8 cellular contexts compared by ENCODE assay signal in the genomic region with DNA sequence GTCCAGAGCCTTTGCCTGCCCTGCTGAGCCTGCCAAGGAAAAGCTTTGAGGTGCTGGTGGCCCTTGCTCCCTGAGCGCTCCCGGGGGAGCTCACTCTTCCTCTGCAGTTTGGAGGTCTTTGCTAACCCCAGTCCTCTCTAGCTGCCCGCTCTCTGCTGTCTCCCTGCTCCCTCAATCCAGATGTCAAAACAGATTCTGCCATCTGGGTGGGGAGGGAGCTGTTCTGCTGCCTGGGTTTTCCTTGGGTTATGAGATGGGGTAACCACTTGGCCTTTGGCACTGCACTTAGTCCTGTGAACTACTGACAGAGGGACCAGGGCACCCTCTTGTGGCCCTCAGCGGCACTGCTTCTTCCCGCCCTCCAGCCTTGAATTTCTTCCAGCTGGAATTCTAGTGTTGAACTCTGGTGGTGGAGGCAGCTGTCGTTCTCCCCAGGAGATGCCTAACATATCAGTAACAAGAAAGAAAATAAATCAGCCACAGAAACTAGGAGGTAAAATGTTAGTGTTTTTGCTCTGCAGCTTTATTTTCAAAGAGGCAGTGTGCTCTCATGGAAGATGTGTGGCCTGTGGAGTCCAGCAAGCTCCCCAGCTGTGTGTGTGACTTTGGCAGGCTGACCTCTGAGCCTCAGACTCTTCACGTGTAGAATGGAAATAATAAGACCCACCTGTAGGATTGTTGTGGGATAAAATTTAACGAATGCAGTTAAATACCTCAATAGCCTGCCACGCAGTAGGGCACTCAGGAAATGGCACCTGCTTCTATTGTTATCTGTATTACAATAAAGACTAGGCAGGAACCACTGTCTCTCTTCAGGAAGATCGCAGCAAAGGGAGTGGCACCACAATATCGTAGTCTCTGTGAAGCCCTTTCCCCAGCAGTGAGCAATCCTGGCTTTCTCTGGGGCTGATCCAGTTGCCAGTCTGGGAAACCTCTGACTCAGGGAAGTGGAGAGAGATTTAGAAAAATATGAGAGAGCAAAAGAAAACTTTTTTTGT. TPM values are rescaled to one million over a fixed set of nuclear protein-coding genes. Genes with fewer than 3 reads are reported as not detected.
DNase-seq lines count a peak whose midpoint lies in the region; ATAC-seq and TF ChIP-seq lines count a peak whose summit lies in the region.

No MANE protein-coding gene starts in this region.

- H3K36me3 ChIP-seq in OCI-LY3 (replicated peaks; ENCODE audit: low read depth, low read length), result no peaks in the 10 kb centered on the region
- no peaks in the 10 kb centered on the region for H3K36me3 ChIP-seq in thyroid gland

- TF ChIP-seq CTCF in OCI-LY3 (IDR thresholded peaks at IDR 0.05; ENCODE audit: low read depth, low read length), result peak; percentile 97
- TF ChIP-seq CTCF in fibroblast of pulmonary artery (IDR thresholded peaks at IDR 0.05; ENCODE audit: low read length, missing control alignments), result peak; percentile 99
- TF ChIP-seq CTCF in nephron progenitor cell (IDR thresholded peaks at IDR 0.05), result peak; percentile 97
- peak; percentile 85 to 97 (median 94) for TF ChIP-seq CTCF in thyroid gland (IDR thresholded peaks at IDR 0.05)

- intact Hi-C loops in activated T-helper 1 cell treated with anti-CD3 and anti-CD28 coated beads, Interleukin-12 subunit alpha, Interleukin-12 subunit beta, Interleukin-2, Interleukin-4 antibody, amounts not matched to agents 30 ng/mL and 10 ng/mL and 1 ng/mL, durations not matched to agents 14 hours and 24 hours and 36 hours (cut with micrococcal nuclease), result loop anchor here (1.0 kb wide), 2 partner anchors 233 to 264 kb away; no protein-coding TSS in a partner anchor
- intact Hi-C loops in thyroid gland (cut with DNase I), result no loop called here

- H3K9ac ChIP-seq in OCI-LY3 (ENCODE audit: low read length), result no peak overlapping the region

- peaks cover 24% of the 10 kb centered on the region for H3K4me1 Mint-ChIP-seq in activated T-helper 1 cell treated with anti-CD3 and anti-CD28 coated beads, Interleukin-12 subunit alpha, Interleukin-12 subunit beta, Interleukin-2, Interleukin-4 antibody, amounts not matched to agents 30 ng/mL and 10 ng/mL and 1 ng/mL, durations not matched to agents 14 hours and 24 hours and 36 hours (ENCODE audit: low read depth)
- peaks cover 58% of the 10 kb centered on the region for H3K4me1 Mint-ChIP-seq in nephron progenitor cell

- H3K9me3 ChIP-seq in OCI-LY3 (ENCODE audit: insufficient read depth, low read length) (no peaks in the 10 kb centered on the region), thyroid gland (no peaks in the 10 kb centered on the region)

- H3K27me3 ChIP-seq in OCI-LY3 (ENCODE audit: low read depth, low read length) (no peaks in the 10 kb centered on the region), thyroid gland (no peaks in the 10 kb centered on the region)

- no peak overlapping the region for H3K27ac Mint-ChIP-seq in activated T-helper 1 cell treated with anti-CD3 and anti-CD28 coated beads, Interleukin-12 subunit alpha, Interleukin-12 subunit beta, Interleukin-2, Interleukin-4 antibody, amounts not matched to agents 30 ng/mL and 10 ng/mL and 1 ng/mL, durations not matched to agents 14 hours and 24 hours and 36 hours
- peak overlapping the region; percentile 11 for H3K27ac Mint-ChIP-seq in nephron progenitor cell

- WGBS in thyroid gland, 2 donors, result 40 to 53% methylated on average over 9 to 11 of the region's 11 CpGs

- in situ Hi-C loops in G401 (cut with HindIII; ENCODE audit: low sequenced_read_pairs), result no loop called here

- peaks cover 3% of the 10 kb centered on the region for H3K27me3 Mint-ChIP-seq in activated T-helper 1 cell treated with anti-CD3 and anti-CD28 coated beads, Interleukin-12 subunit alpha, Interleukin-12 subunit beta, Interleukin-2, Interleukin-4 antibody, amounts not matched to agents 30 ng/mL and 10 ng/mL and 1 ng/mL, durations not matched to agents 14 hours and 24 hours and 36 hours (ENCODE audit: insufficient read depth)
- peaks cover 3% of the 10 kb centered on the region for H3K27me3 Mint-ChIP-seq in nephron progenitor cell (ENCODE audit: low read depth, poor library complexity)

- no peak overlapping the region for H3K4me3 ChIP-seq in OCI-LY3 (ENCODE audit: low read length)
- H3K4me3 ChIP-seq in fibroblast of pulmonary artery (replicated peaks; ENCODE audit: low read depth, low read length), result no peak overlapping the region
- no peak overlapping the region for H3K4me3 ChIP-seq in thyroid gland (replicated peaks in 1 of 3)

- H3K4me2 ChIP-seq in OCI-LY3 (ENCODE audit: low read length), result no peak overlapping the region

- ATAC-seq in GM18517 (IDR thresholded peaks at IDR 0.05; ENCODE audit: unreplicated experiment), result no peak

- DNase-seq in G401 (ENCODE audit: low spot score) (peak; percentile 92), HuH-7 (ENCODE audit: low spot score) (peak; percentile 91), fibroblast of pulmonary artery (ENCODE audit: low read depth) (peak; percentile 84), nephron progenitor cell (peak; percentile 87), thyroid gland (peak; percentile 74 to 75)
- peak; percentile 32 for DNase-seq in activated T-helper 1 cell treated with anti-CD3 and anti-CD28 coated beads, Interleukin-12 subunit alpha, Interleukin-12 subunit beta, Interleukin-2, Interleukin-4 antibody, amounts not matched to agents 30 ng/mL and 10 ng/mL and 1 ng/mL, durations not matched to agents 14 hours and 24 hours and 36 hours (ENCODE audit: low spot score)

- H4K20me1 ChIP-seq in OCI-LY3 (ENCODE audit: insufficient read depth, low read length), result no peaks in the 10 kb centered on the region

- H3K79me2 ChIP-seq in OCI-LY3 (ENCODE audit: low read length), result no peaks in the 10 kb centered on the region

- H3K4me1 ChIP-seq in OCI-LY3 (ENCODE audit: low read length) (no peaks in the 10 kb centered on the region), thyroid gland (peaks cover 0 to 6% of the 10 kb centered on the region in 2 donors)

- no peak overlapping the region for H3K4me3 Mint-ChIP-seq in activated T-helper 1 cell treated with anti-CD3 and anti-CD28 coated beads, Interleukin-12 subunit alpha, Interleukin-12 subunit beta, Interleukin-2, Interleukin-4 antibody, amounts not matched to agents 30 ng/mL and 10 ng/mL and 1 ng/mL, durations not matched to agents 14 hours and 24 hours and 36 hours
- H3K4me3 Mint-ChIP-seq in nephron progenitor cell, result no peak overlapping the region

- no peak for TF ChIP-seq POLR2A in thyroid gland (IDR thresholded peaks at IDR 0.05)

- H3K27ac ChIP-seq in OCI-LY3 (ENCODE audit: low read length) (no peak overlapping the region), thyroid gland (no peak overlapping the region)

- H2AFZ ChIP-seq in OCI-LY3 (ENCODE audit: low read depth, low read length), result no peak overlapping the region

- peaks cover 4% of the 10 kb centered on the region for H3K36me3 Mint-ChIP-seq in activated T-helper 1 cell treated with anti-CD3 and anti-CD28 coated beads, Interleukin-12 subunit alpha, Interleukin-12 subunit beta, Interleukin-2, Interleukin-4 antibody, amounts not matched to agents 30 ng/mL and 10 ng/mL and 1 ng/mL, durations not matched to agents 14 hours and 24 hours and 36 hours (ENCODE audit: low read depth)
- H3K36me3 Mint-ChIP-seq in nephron progenitor cell (ENCODE audit: low read depth), result peaks cover 14% of the 10 kb centered on the region

- H3K9me3 Mint-ChIP-seq in activated T-helper 1 cell treated with anti-CD3 and anti-CD28 coated beads, Interleukin-12 subunit alpha, Interleukin-12 subunit beta, Interleukin-2, Interleukin-4 antibody, amounts not matched to agents 30 ng/mL and 10 ng/mL and 1 ng/mL, durations not matched to agents 14 hours and 24 hours and 36 hours, result no peaks in the 10 kb centered on the region
- H3K9me3 Mint-ChIP-seq in nephron progenitor cell, result no peaks in the 10 kb centered on the region

RNA-seq across cellular contexts. Expression of a gene that starts 23.4 kb away (rescaled TPM):
- 119 and 166 TPM in 2 replicates for total RNA-seq in G401 (2014; rRNA removed; shearing (Covaris generic))
- 111 and 116 TPM in 2 replicates for total RNA-seq in activated T-helper 1 cell treated with anti-CD3 and anti-CD28 coated beads, Interleukin-12 subunit alpha, Interleukin-12 subunit beta, Interleukin-2, Interleukin-4 antibody, amounts not matched to agents 30 ng/mL and 10 ng/mL and 1 ng/mL, durations not matched to agents 14 hours and 24 hours and 36 hours
- total RNA-seq in thyroid gland, result 100 to 1,000 TPM; 145 to 194 (median 160) TPM

RNA-seq across cellular contexts. Expression of a gene that starts 33.0 kb away (rescaled TPM):
- total RNA-seq in G401 (2014; rRNA removed; shearing (Covaris generic)), result 83.4 and 88.1 TPM in 2 replicates
- 14.5 and 17.0 TPM in 2 replicates for total RNA-seq in activated T-helper 1 cell treated with anti-CD3 and anti-CD28 coated beads, Interleukin-12 subunit alpha, Interleukin-12 subunit beta, Interleukin-2, Interleukin-4 antibody, amounts not matched to agents 30 ng/mL and 10 ng/mL and 1 ng/mL, durations not matched to agents 14 hours and 24 hours and 36 hours
- total RNA-seq in thyroid gland, result 10 to 100 TPM; 43.6 to 71.6 (median 54.2) TPM

Comparison
In these comparisons a context has a peak if more than half of its experiments do, and no peak if none do; other contexts are left out.
1. DNase-seq: peak in every context shown above with its lines; median percentile 92 in G401; 91 in HuH-7; 87 in nephron progenitor cell; 84 in fibroblast of pulmonary artery; 74 in thyroid gland; 32 in activated T-helper 1 cell treated with anti-CD3 and anti-CD28 coated beads, Interleukin-12 subunit alpha, Interleukin-12 subunit beta, Interleukin-2, Interleukin-4 antibody, amounts not matched to agents 30 ng/mL and 10 ng/mL and 1 ng/mL, durations not matched to agents 14 hours and 24 hours and 36 hours.